In genomic region chr1:12166834-12167492, GRCh38 we compare ENCODE assay signal across 8 cellular contexts. TPM values are rescaled to one million over a fixed set of nuclear protein-coding genes. Genes with fewer than 3 reads are reported as not detected.
A peak's percentile ranks its signal among the peaks of the same experiment; 100 is the strongest.
DNase-seq lines count a peak whose midpoint lies in the region; ATAC-seq, FAIRE-seq and TF ChIP-seq lines count a peak whose summit lies in the region.

Gene TNFRSF1B (plus strand): TSS chr1:12166991. CDS start chr1:12167092, 101 bp downstream.

- no peaks in the 10 kb centered on the region for H4K20me1 ChIP-seq in endothelial cell of umbilical vein (replicated peaks; ENCODE audit: control insufficient read depth, extremely low read depth, insufficient read depth, low read length)

- H3K9me3 Mint-ChIP-seq in CD8-positive, alpha-beta memory T cell, result no peaks in the 10 kb centered on the region
- H3K9me3 Mint-ChIP-seq in activated CD8-positive, alpha-beta memory T cell treated with anti-CD3 and anti-CD28 coated beads, Interleukin-2, amount 10 ng/mL, durations not matched to agents 7 days and 5 days (ENCODE audit: low read depth), result no peaks in the 10 kb centered on the region

- peak within 1 kb of the TSS; percentile 85 for H3K4me2 ChIP-seq in endothelial cell of umbilical vein (ENCODE audit: insufficient read depth, low read length)

- peaks cover 0 to 2% of the 10 kb centered on the region in 2 donors for H3K27me3 Mint-ChIP-seq in CD8-positive, alpha-beta memory T cell
- no peaks in the 10 kb centered on the region for H3K27me3 Mint-ChIP-seq in activated CD8-positive, alpha-beta memory T cell treated with anti-CD3 and anti-CD28 coated beads, Interleukin-2, amount 10 ng/mL, durations not matched to agents 7 days and 5 days

- H3K36me3 ChIP-seq in CD8-positive, alpha-beta memory T cell (ENCODE audit: insufficient read depth, low read length), result no peaks in the 10 kb centered on the region
- peaks cover 0 to 3% of the 10 kb centered on the region in 2 experiments for H3K36me3 ChIP-seq in endothelial cell of umbilical vein (ENCODE audit: control insufficient read depth in 2 of 2, extremely low read depth in 1 of 2, insufficient read depth in 2 of 2, low read length in 2 of 2)
- no peaks in the 10 kb centered on the region for H3K36me3 ChIP-seq in muscle layer of colon (ENCODE audit: insufficient read depth, low read length)
- H3K36me3 ChIP-seq in stomach smooth muscle (ENCODE audit: control insufficient read depth in 2 of 2, insufficient read depth in 2 of 2, low read length in 2 of 2), result no peaks in the 10 kb centered on the region

- peaks cover 3 to 34% (median 4%) of the 10 kb centered on the region in 3 donors for H3K36me3 Mint-ChIP-seq in CD8-positive, alpha-beta memory T cell
- peaks cover 38% of the 10 kb centered on the region for H3K36me3 Mint-ChIP-seq in activated CD8-positive, alpha-beta memory T cell treated with anti-CD3 and anti-CD28 coated beads, Interleukin-2, amount 10 ng/mL, durations not matched to agents 7 days and 5 days

- peak; percentile 42 for ATAC-seq in GM19468 (IDR thresholded peaks at IDR 0.05; ENCODE audit: extremely low read depth, unreplicated experiment)
- ATAC-seq in activated CD8-positive, alpha-beta memory T cell treated with anti-CD3 and anti-CD28 coated beads, Interleukin-2, amount 10 ng/mL, durations not matched to agents 7 days and 5 days, result peak; percentile 67

- peak; percentile 85 for TF ChIP-seq POLR2A in endothelial cell of umbilical vein (IDR thresholded peaks at IDR 0.05; ENCODE audit: low read depth, low read length)

- H3K4me1 Mint-ChIP-seq in CD8-positive, alpha-beta memory T cell, result peaks cover 71 to 84% (median 76%) of the 10 kb centered on the region in 3 donors
- peaks cover 75% of the 10 kb centered on the region for H3K4me1 Mint-ChIP-seq in activated CD8-positive, alpha-beta memory T cell treated with anti-CD3 and anti-CD28 coated beads, Interleukin-2, amount 10 ng/mL, durations not matched to agents 7 days and 5 days

- intact Hi-C loops in endothelial cell of umbilical vein (cut with micrococcal nuclease), result loop anchor here (1.0 to 2.0 kb wide), 4 partner anchors 17 to 41 kb away; no protein-coding TSS in a partner anchor

- peaks cover 31% of the 10 kb centered on the region for H3K79me2 ChIP-seq in endothelial cell of umbilical vein (ENCODE audit: control insufficient read depth, insufficient read depth, low read length)

- dilution Hi-C loops in endothelial cell of umbilical vein (cut with MboI; ENCODE audit: extremely low pct_ligation_motif_present, low sequenced_read_pairs), result no loop called here

- H3K4me1 ChIP-seq in CD8-positive, alpha-beta memory T cell (ENCODE audit: insufficient read depth, low read length), result peaks cover 67% of the 10 kb centered on the region
- H3K4me1 ChIP-seq in endothelial cell of umbilical vein (ENCODE audit: control insufficient read depth, extremely low read depth, insufficient read depth, low read length) (peaks cover 25% of the 10 kb centered on the region), muscle layer of colon (ENCODE audit: insufficient read depth, low read length) (peaks cover 9% of the 10 kb centered on the region), stomach smooth muscle (ENCODE audit: control insufficient read depth, insufficient read depth, low read length) (peaks cover 33% of the 10 kb centered on the region)

- H2AFZ ChIP-seq in endothelial cell of umbilical vein (ENCODE audit: low read depth, low read length), result peak within 1 kb of the TSS; percentile 64

- peak; percentile 49 to 78 (median 68) for DNase-seq in CD8-positive, alpha-beta memory T cell
- DNase-seq in MV-4-11 (lab: John Stamatoyannopoulos, UW) (peak; percentile 43), endothelial cell of umbilical vein (ENCODE audit: low read depth, low spot score) (peak; percentile 71), cortex of kidney (lab: John Stamatoyannopoulos, UW) (no peak)
- DNase-seq in activated CD8-positive, alpha-beta memory T cell treated with anti-CD3 and anti-CD28 coated beads, Interleukin-2, amount 10 ng/mL, durations not matched to agents 7 days and 5 days, result peak; percentile 79

- peak; percentile 62 for FAIRE-seq in endothelial cell of umbilical vein (lab: Jason Lieb, UNC)

- peak within 1 kb of the TSS; percentile 95 for H3K27ac ChIP-seq in CD8-positive, alpha-beta memory T cell (ENCODE audit: low read depth, low read length)
- H3K27ac ChIP-seq in endothelial cell of umbilical vein (ENCODE audit: insufficient read depth, low read depth, low read length), result peak within 1 kb of the TSS; percentile 25
- peak within 1 kb of the TSS; percentile 49 for H3K27ac ChIP-seq in muscle layer of colon (ENCODE audit: low read depth, low read length)
- peak within 1 kb of the TSS; percentile 37 for H3K27ac ChIP-seq in stomach smooth muscle (ENCODE audit: low read length)

- peak within 1 kb of the TSS; percentile 90 to 100 (median 99) for H3K27ac Mint-ChIP-seq in CD8-positive, alpha-beta memory T cell
- H3K27ac Mint-ChIP-seq in activated CD8-positive, alpha-beta memory T cell treated with anti-CD3 and anti-CD28 coated beads, Interleukin-2, amount 10 ng/mL, durations not matched to agents 7 days and 5 days, result peak within 1 kb of the TSS; percentile 94

- no peaks in the 10 kb centered on the region for H3K9me3 ChIP-seq in CD8-positive, alpha-beta memory T cell (ENCODE audit: low read length)
- no peaks in the 10 kb centered on the region for H3K9me3 ChIP-seq in endothelial cell of umbilical vein (replicated peaks; ENCODE audit: control insufficient read depth, insufficient read depth, low read length)
- no peaks in the 10 kb centered on the region for H3K9me3 ChIP-seq in muscle layer of colon (ENCODE audit: low read length)
- no peaks in the 10 kb centered on the region for H3K9me3 ChIP-seq in stomach smooth muscle (ENCODE audit: control insufficient read depth in 2 of 2, low read length in 2 of 2)

- peak within 1 kb of the TSS; percentile 73 for H3K9ac ChIP-seq in endothelial cell of umbilical vein (replicated peaks; ENCODE audit: extremely low read depth, insufficient read depth, low read length)
- H3K9ac ChIP-seq in muscle layer of colon (ENCODE audit: low read length), result peak within 1 kb of the TSS; percentile 61
- peak within 1 kb of the TSS; percentile 61 to 69 for H3K9ac ChIP-seq in stomach smooth muscle (ENCODE audit: low read length in 2 of 2)

- POLR2A ChIA-PET in CD8-positive, alpha-beta memory T cell (lab: Charles Lee), result interaction anchor here (0.6 to 2.3 kb wide), 4 partner anchors 11 to 259 kb away, joined by 3 to 15 read pairs (median 3); partner anchors contain the start of gene TNFRSF8
- POLR2A ChIA-PET in endothelial cell of umbilical vein (lab: Charles Lee), result no interaction called here

- no peaks in the 10 kb centered on the region for H3K27me3 ChIP-seq in CD8-positive, alpha-beta memory T cell (ENCODE audit: insufficient read depth, low read length, poor library complexity, severe bottlenecking)
- H3K27me3 ChIP-seq in endothelial cell of umbilical vein (ENCODE audit: control insufficient read depth in 2 of 2, insufficient read depth in 2 of 2, low read length in 2 of 2), result no peaks in the 10 kb centered on the region
- H3K27me3 ChIP-seq in muscle layer of colon (ENCODE audit: control insufficient read depth in 1 of 2, insufficient read depth in 2 of 2, low read length in 2 of 2), result peaks cover 0 to 11% of the 10 kb centered on the region in 2 donors
- peaks cover 0 to 7% of the 10 kb centered on the region in 2 donors for H3K27me3 ChIP-seq in stomach smooth muscle (ENCODE audit: control insufficient read depth in 1 of 2, insufficient read depth in 2 of 2, low read length in 2 of 2)

- BruUV-seq in endothelial cell of umbilical vein (replicated peaks; lab: Mats Ljungman, UMichigan), result no TSS peak

- H3K4me3 Mint-ChIP-seq in CD8-positive, alpha-beta memory T cell, result peak within 1 kb of the TSS; percentile 94 to 100 (median 99)
- peak within 1 kb of the TSS; percentile 100 for H3K4me3 Mint-ChIP-seq in activated CD8-positive, alpha-beta memory T cell treated with anti-CD3 and anti-CD28 coated beads, Interleukin-2, amount 10 ng/mL, durations not matched to agents 7 days and 5 days

- H3K9me1 ChIP-seq in endothelial cell of umbilical vein (replicated peaks; ENCODE audit: control insufficient read depth, extremely low read depth, insufficient read depth, low read length), result no peaks in the 10 kb centered on the region

- H3K4me3 ChIP-seq in CD8-positive, alpha-beta memory T cell (ENCODE audit: low read length), result peak within 1 kb of the TSS; percentile 91
- H3K4me3 ChIP-seq in endothelial cell of umbilical vein (replicated peaks in 1 of 3; ENCODE audit: insufficient read depth in 1 of 3, low read depth in 1 of 3, low read length in 3 of 3) (peak within 1 kb of the TSS; percentile 74 to 84 (median 77)), muscle layer of colon (ENCODE audit: low read depth in 1 of 2, low read length in 2 of 2) (peak within 1 kb of the TSS; percentile 45 to 65), stomach smooth muscle (ENCODE audit: low read length in 2 of 2) (peak within 1 kb of the TSS; percentile 71 to 79)

- CTCF ChIA-PET in CD8-positive, alpha-beta memory T cell (lab: Charles Lee), result interaction anchor here (1.1 to 3.4 kb wide), 2 partner anchors 16 to 42 kb away, joined by 3 to 15 read pairs; no protein-coding TSS in a partner anchor
- CTCF ChIA-PET in activated CD8-positive, alpha-beta memory T cell treated with anti-CD3 and anti-CD28 coated beads, Interleukin-2, amount 10 ng/mL, durations not matched to agents 7 days and 5 days (lab: Charles Lee), result interaction anchor here (0.8 to 3.2 kb wide), 5 partner anchors 9 to 42 kb away, joined by 3 to 14 read pairs (median 9); no protein-coding TSS in a partner anchor
- CTCF ChIA-PET in endothelial cell of umbilical vein (lab: Charles Lee), result interaction anchor here (1.0 to 5.5 kb wide), 3 partner anchors 14 to 42 kb away, joined by 3 to 48 read pairs (median 7); no protein-coding TSS in a partner anchor

- TF ChIP-seq CTCF in endothelial cell of umbilical vein (IDR thresholded peaks at IDR 0.05; ENCODE audit: extremely low read depth in 1 of 2, insufficient read depth in 1 of 2, low read depth in 1 of 2, low read length in 2 of 2), result no peak

TF ChIP-seq in endothelial cell of umbilical vein, 7 proteins besides CTCF, POLR2A, EP300 and RAD21 (continues in another document):
- no peak for TF ChIP-seq FOS (IDR thresholded peaks at IDR 0.05; ENCODE audit: borderline replicate concordance, insufficient read depth, low read length)

RNA-seq across cellular contexts. Expression of gene TNFRSF1B, which starts in this region (rescaled TPM):
- 100 to 1,000 TPM; 169 to 174 TPM for total RNA-seq in CD8-positive, alpha-beta memory T cell
- polyA plus RNA-seq in CD8-positive, alpha-beta memory T cell, result 164 TPM
- 100 to 1,000 TPM; 294 to 370 TPM for total RNA-seq in activated CD8-positive, alpha-beta memory T cell treated with anti-CD3 and anti-CD28 coated beads, Interleukin-2, amount 10 ng/mL, durations not matched to agents 7 days and 5 days
- total RNA-seq in endothelial cell of umbilical vein, result 65.9 and 66.0 TPM in 2 replicates
- 53.6 and 65.3 TPM in 2 replicates for polyA plus RNA-seq in endothelial cell of umbilical vein
- polyA plus RNA-seq in endothelial cell of umbilical vein (2011; cell fraction: cytosol; rRNA removed), result 40.5 and 47.6 TPM in 2 replicates
- 19.3 and 20.1 TPM in 2 replicates for polyA plus RNA-seq in endothelial cell of umbilical vein (2011; cell fraction: nucleus; rRNA removed)
- 13.8 and 21.1 TPM in 2 replicates for polyA plus RNA-seq in endothelial cell of umbilical vein (2012)
- 51.1 and 52.4 TPM in 2 replicates for polyA minus RNA-seq in endothelial cell of umbilical vein
- polyA minus RNA-seq in endothelial cell of umbilical vein (2011; cell fraction: cytosol; rRNA and poly(A)+ RNA removed), result not detected
- 10.7 and 15.4 TPM in 2 replicates for polyA minus RNA-seq in endothelial cell of umbilical vein (2011; cell fraction: nucleus; rRNA and poly(A)+ RNA removed)

Comparison
In these comparisons a context has a peak if more than half of its experiments do, and no peak if none do; other contexts are left out.
1. H3K27ac ChIP-seq: peak in every context shown above with its lines; median percentile 95 in CD8-positive, alpha-beta memory T cell; 49 in muscle layer of colon; 37 in stomach smooth muscle; 25 in endothelial cell of umbilical vein.